11 cellular contexts compared by ENCODE assay signal in the genomic region with DNA sequence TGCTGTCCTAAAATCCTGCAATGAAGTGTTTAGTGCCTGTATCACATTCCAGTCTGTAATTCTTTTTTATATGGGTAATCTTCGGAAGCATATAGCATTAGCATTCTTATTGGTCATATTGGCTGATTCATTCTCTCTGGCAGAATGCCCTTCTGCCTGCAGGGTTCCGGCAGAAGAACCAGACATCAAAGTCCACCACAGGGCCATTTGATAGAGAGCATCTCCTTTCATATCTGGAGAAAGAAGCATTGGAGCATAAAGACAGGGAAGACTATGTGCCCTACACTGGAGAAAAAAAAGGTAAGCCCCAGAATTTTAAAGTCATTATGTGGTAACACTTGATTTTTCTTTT. TPM values are rescaled to one million over a fixed set of nuclear protein-coding genes. Genes with fewer than 3 reads are reported as not detected.
A peak's percentile ranks its signal among the peaks of the same experiment; 100 is the strongest.
DNase-seq lines count a peak whose midpoint lies in the region; ATAC-seq and TF ChIP-seq lines count a peak whose summit lies in the region.
"Had no signal": no experiment of that assay in that cellular context is flagged by ENCODE, and none has a peak within 500 bp of the region (broad histone marks: within the 10 kb centered on the region; RNA-seq: fewer than 3 reads in every experiment).

No MANE protein-coding gene starts in this region.

- H3K27ac Mint-ChIP-seq in mesothelial cell of epicardium, result no peak overlapping the region

- H3K4me3 Mint-ChIP-seq in mesothelial cell of epicardium, result no peak overlapping the region

- H3K27me3 ChIP-seq in RWPE2 (ENCODE audit: insufficient read depth, poor library complexity, severe bottlenecking), result no peaks in the 10 kb centered on the region
- H3K27me3 ChIP-seq: pancreas had no signal

- WGBS in lower leg skin, 2 donors, result 33 to 35% methylated on average over 2 of the region's 2 CpGs

- ATAC-seq in RWPE2 (ENCODE audit: low read depth) (peak; percentile 54), HG03457 (IDR thresholded peaks at IDR 0.05; ENCODE audit: unreplicated experiment) (no peak)
- ATAC-seq: pancreas had no signal

- H3K36me3 ChIP-seq in RWPE2 (ENCODE audit: low read depth), result peaks cover 92% of the 10 kb centered on the region
- H3K36me3 ChIP-seq: pancreas had no signal

- H3K27me3 Mint-ChIP-seq in mesothelial cell of epicardium (ENCODE audit: low read depth), result no peaks in the 10 kb centered on the region

- intact Hi-C loops in lower leg skin (cut with DNase I; ENCODE audit: low total_unique reads), result no loop called here

- TF ChIP-seq POLR2A in lower leg skin (IDR thresholded peaks at IDR 0.05), result no peak

- no peaks in the 10 kb centered on the region for H3K9me3 Mint-ChIP-seq in mesothelial cell of epicardium

- H3K4me3 ChIP-seq in RWPE2 (ENCODE audit: severe bottlenecking) (no peak overlapping the region), skeletal muscle cell (ENCODE audit: low read depth, low read length) (no peak overlapping the region), lower leg skin (ENCODE audit: low read depth, poor library complexity, severe bottlenecking) (no peak overlapping the region)
- H3K4me3 ChIP-seq: pancreas had no signal

- H3K9me3 ChIP-seq in RWPE2 (ENCODE audit: severe bottlenecking), result no peaks in the 10 kb centered on the region
- H3K9me3 ChIP-seq: pancreas had no signal

- H3K4me1 Mint-ChIP-seq in mesothelial cell of epicardium, result peaks cover 8% of the 10 kb centered on the region

- H3K36me3 Mint-ChIP-seq in mesothelial cell of epicardium, result peaks cover 34% of the 10 kb centered on the region

- no peak for TF ChIP-seq CTCF in RWPE2 (IDR thresholded peaks at IDR 0.05; ENCODE audit: poor library complexity, severe bottlenecking)
- TF ChIP-seq CTCF in lower leg skin (IDR thresholded peaks at IDR 0.05), result no peak
- no peak for TF ChIP-seq CTCF in mesothelial cell of epicardium (IDR thresholded peaks at IDR 0.05; ENCODE audit: unreplicated experiment)

- DNase-seq in GM03348 (ENCODE audit: low spot score), result peak; percentile 59
- no peak for DNase-seq in RWPE2 (ENCODE audit: low spot score)
- no peak for DNase-seq in epithelial cell of prostate (ENCODE audit: low read depth, low spot score)
- DNase-seq in skeletal muscle cell (ENCODE audit: low read depth), result peak; percentile 71
- no peak for DNase-seq in lower leg skin (ENCODE audit: low spot score in 2 of 2)
- no peak for DNase-seq in germinal center (ENCODE audit: low spot score)
- DNase-seq in mesothelial cell of epicardium (ENCODE audit: low spot score in 2 of 2, unreplicated experiment in 2 of 2), result no peak
- DNase-seq: central memory CD4-positive, alpha-beta T cell; pancreas had no signal

- H3K27ac ChIP-seq in RWPE2 (ENCODE audit: poor library complexity, severe bottlenecking) (peak overlapping the region; percentile 100), epithelial cell of prostate (peak overlapping the region; percentile 100)
- H3K27ac ChIP-seq: HL-60, pancreas had no signal

- H3K4me1 ChIP-seq in RWPE2 (ENCODE audit: insufficient read depth, poor library complexity, severe bottlenecking), result peaks cover 61% of the 10 kb centered on the region
- H3K4me1 ChIP-seq: pancreas had no signal

RNA-seq across cellular contexts. Expression of gene TMOD3, which starts 39.6 kb away (rescaled TPM):
- total RNA-seq in lower leg skin (10 to 100 TPM; 35.4 to 47.2 (median 38.6) TPM), mesothelial cell of epicardium (25.7 to 28.3 TPM (median 27.2 TPM) in 3 replicates)

Comparison
In these comparisons a context has a peak if more than half of its experiments do, and no peak if none do; other contexts are left out.
1. DNase-seq: peak in GM03348 (single experiment) and skeletal muscle cell (single experiment); none in RWPE2 (single experiment), epithelial cell of prostate (single experiment), lower leg skin (0 of 2), germinal center (single experiment) and mesothelial cell of epicardium (0 of 2).